In genomic region chr10:132178885-132179545, GRCh38 we compare ENCODE assay signal across 1 cellular context.
TF ChIP-seq lines count a peak whose summit lies in the region.

No MANE protein-coding gene starts in this region.

TF ChIP-seq in HepG2, 621 proteins besides CTCF, POLR2A, EP300 and RAD21 (continued from another document):
- TF ChIP-seq, protein P1, sequence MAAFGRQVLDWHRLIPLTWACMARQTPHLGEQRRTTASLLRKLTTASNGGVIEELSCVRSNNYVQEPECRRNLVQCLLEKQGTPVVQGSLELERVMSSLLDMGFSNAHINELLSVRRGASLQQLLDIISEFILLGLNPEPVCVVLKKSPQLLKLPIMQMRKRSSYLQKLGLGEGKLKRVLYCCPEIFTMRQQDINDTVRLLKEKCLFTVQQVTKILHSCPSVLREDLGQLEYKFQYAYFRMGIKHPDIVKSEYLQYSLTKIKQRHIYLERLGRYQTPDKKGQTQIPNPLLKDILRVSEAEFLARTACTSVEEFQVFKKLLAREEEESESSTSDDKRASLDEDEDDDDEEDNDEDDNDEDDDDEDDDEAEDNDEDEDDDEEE (CRISPR knock-in tag; IDR thresholded peaks at IDR 0.05), result no peak
- TF ChIP-seq MATR3 (CRISPR knock-in tag; IDR thresholded peaks at IDR 0.05), result no peak
- no peak for TF ChIP-seq NRL (CRISPR knock-in tag; IDR thresholded peaks at IDR 0.05; ENCODE audit: borderline replicate concordance)
- no peak for TF ChIP-seq ZBTB4 (CRISPR knock-in tag; IDR thresholded peaks at IDR 0.05; ENCODE audit: borderline replicate concordance)
- no peak for TF ChIP-seq RFX3 (CRISPR knock-in tag; IDR thresholded peaks at IDR 0.05)
